Comparison of ENCODE assay signal across 12 cellular contexts in the genomic region with DNA sequence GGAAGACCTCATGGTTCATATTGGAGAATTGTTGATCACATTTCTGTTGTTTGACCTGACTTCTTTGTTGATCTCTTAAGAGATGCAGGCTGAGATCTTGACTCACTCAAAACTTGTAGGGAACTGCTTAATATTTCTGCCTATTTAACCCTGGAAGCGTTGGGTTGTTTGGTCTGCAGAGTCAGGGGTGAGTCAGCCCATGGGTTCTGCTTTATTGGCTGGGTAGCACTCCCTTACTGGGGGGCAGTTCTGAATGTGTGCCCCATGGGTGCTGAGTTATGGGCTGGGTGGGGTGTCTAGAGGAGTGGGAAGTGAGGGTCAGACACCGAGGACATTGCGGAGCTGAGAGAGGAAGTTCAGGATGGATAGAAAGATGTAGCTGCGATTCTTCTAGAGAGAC.
A peak's percentile ranks its signal among the peaks of the same experiment; 100 is the strongest.
DNase-seq lines count a peak whose midpoint lies in the region; ATAC-seq lines count a peak whose summit lies in the region.
"Had no signal": no experiment of that assay in that cellular context is flagged by ENCODE, and none has a peak within 500 bp of the region (broad histone marks: within the 10 kb centered on the region; RNA-seq: fewer than 3 reads in every experiment).

No MANE protein-coding gene starts in this region.

- H3K27me3 ChIP-seq in MG63 (no peaks in the 10 kb centered on the region), esophagus (ENCODE audit: control insufficient read depth in 1 of 2, insufficient read depth in 2 of 2, low read length in 2 of 2) (no peaks in the 10 kb centered on the region)

- H3K9me3 ChIP-seq in MG63 (no peaks in the 10 kb centered on the region), esophagus (ENCODE audit: control insufficient read depth in 2 of 2, insufficient read depth in 1 of 2, low read depth in 1 of 2, low read length in 1 of 2) (no peaks in the 10 kb centered on the region)

- peak overlapping the region; percentile 6 to 53 for H3K27ac ChIP-seq in esophagus (ENCODE audit: low read depth in 2 of 2, low read length in 1 of 2)
- H3K27ac ChIP-seq: C4-2B, SK-N-MC had no signal

- H3K36me3 Mint-ChIP-seq in natural killer cell treated with Interleukin-12 subunit alpha and Interleukin-12 subunit beta and Interleukin-15 and Interleukin-18, amount 100 ng/mL, for 72 hours: no peaks in the 10 kb centered on the region
- H3K36me3 Mint-ChIP-seq in activated naive CD4-positive, alpha-beta T cell treated with anti-CD3 and anti-CD28 coated beads for 36 hours (ENCODE audit: low read depth): peaks cover 5% of the 10 kb centered on the region

- H3K36me3 ChIP-seq in MG63: no peaks in the 10 kb centered on the region
- H3K36me3 ChIP-seq in esophagus (ENCODE audit: control insufficient read depth in 2 of 2, insufficient read depth in 2 of 2, low read length in 1 of 2): no peaks in the 10 kb centered on the region

- intact Hi-C loops in activated naive CD4-positive, alpha-beta T cell treated with anti-CD3 and anti-CD28 coated beads for 36 hours (cut with micrococcal nuclease): no loop called here

- H3K4me1 ChIP-seq in esophagus (ENCODE audit: control insufficient read depth in 2 of 2, insufficient read depth in 2 of 2, low read length in 1 of 2): peaks cover 5 to 6% of the 10 kb centered on the region in 2 donors

- in situ Hi-C loops in ACHN (cut with HindIII; ENCODE audit: low pct_ligation_motif_present, low pct_unique_long_range_greater_than_20kb, low sequenced_read_pairs): no loop called here

- H3K9me3 Mint-ChIP-seq in natural killer cell treated with Interleukin-12 subunit alpha and Interleukin-12 subunit beta and Interleukin-15 and Interleukin-18, amount 100 ng/mL, for 72 hours: no peaks in the 10 kb centered on the region
- no peaks in the 10 kb centered on the region for H3K9me3 Mint-ChIP-seq in activated naive CD4-positive, alpha-beta T cell treated with anti-CD3 and anti-CD28 coated beads for 36 hours

- H3K4me3 ChIP-seq in MG63 (no peak overlapping the region), esophagus (ENCODE audit: low read depth in 1 of 2, low read length in 2 of 2) (no peak overlapping the region)
- H3K4me3 ChIP-seq: SK-N-MC had no signal

- H3K4me1 Mint-ChIP-seq in natural killer cell treated with Interleukin-12 subunit alpha and Interleukin-12 subunit beta and Interleukin-15 and Interleukin-18, amount 100 ng/mL, for 72 hours (ENCODE audit: low read depth in 2 of 2): peaks cover 46 to 55% of the 10 kb centered on the region in 2 donors
- H3K4me1 Mint-ChIP-seq in activated naive CD4-positive, alpha-beta T cell treated with anti-CD3 and anti-CD28 coated beads for 36 hours (ENCODE audit: low read depth): peaks cover 36% of the 10 kb centered on the region

- H3K27me3 Mint-ChIP-seq in natural killer cell treated with Interleukin-12 subunit alpha and Interleukin-12 subunit beta and Interleukin-15 and Interleukin-18, amount 100 ng/mL, for 72 hours: no peaks in the 10 kb centered on the region
- H3K27me3 Mint-ChIP-seq in activated naive CD4-positive, alpha-beta T cell treated with anti-CD3 and anti-CD28 coated beads for 36 hours (ENCODE audit: low read depth): no peaks in the 10 kb centered on the region

- CTCF ChIA-PET in activated naive CD4-positive, alpha-beta T cell treated with anti-CD3 and anti-CD28 coated beads for 36 hours (lab: Charles Lee): interaction anchor here (1.3 kb wide), 1 partner anchor 12 kb away, joined by 5 read pairs; no protein-coding TSS in a partner anchor

- H3K27ac Mint-ChIP-seq in natural killer cell treated with Interleukin-12 subunit alpha and Interleukin-12 subunit beta and Interleukin-15 and Interleukin-18, amount 100 ng/mL, for 72 hours: peak overlapping the region; percentile 25 to 71
- H3K27ac Mint-ChIP-seq in activated naive CD4-positive, alpha-beta T cell treated with anti-CD3 and anti-CD28 coated beads for 36 hours: no peak overlapping the region

- DNase-seq in ACHN: peak; percentile 56
- DNase-seq in MG63: peak; percentile 66
- no peak for DNase-seq in natural killer cell treated with Interleukin-12 subunit alpha and Interleukin-12 subunit beta and Interleukin-15 and Interleukin-18, amount 100 ng/mL, for 72 hours (ENCODE audit: low spot score)
- DNase-seq in DMS53 (lab: John Stamatoyannopoulos, UW): no peak
- no peak for DNase-seq in NCI-H748 treated with DMSO at 0.1 percent for 48 hours (lab: John Stamatoyannopoulos, UW)
- DNase-seq in activated naive CD4-positive, alpha-beta T cell treated with anti-CD3 and anti-CD28 coated beads for 36 hours: no peak
- DNase-seq: NCI-H2107, retina had no signal

- WGBS in esophagus, 2 donors: 77 to 83% methylated on average over 4 of the region's 4 CpGs

- ATAC-seq in natural killer cell treated with Interleukin-12 subunit alpha and Interleukin-12 subunit beta and Interleukin-15 and Interleukin-18, amount 100 ng/mL, for 72 hours: peak in 1 of 2 donors; percentile 28
- no peak for ATAC-seq in HG03025 (IDR thresholded peaks at IDR 0.05; ENCODE audit: low FRiP score, unreplicated experiment)

- peak overlapping the region; percentile 64 for H3K4me3 Mint-ChIP-seq in natural killer cell treated with Interleukin-12 subunit alpha and Interleukin-12 subunit beta and Interleukin-15 and Interleukin-18, amount 100 ng/mL, for 72 hours
- no peak overlapping the region for H3K4me3 Mint-ChIP-seq in activated naive CD4-positive, alpha-beta T cell treated with anti-CD3 and anti-CD28 coated beads for 36 hours

Comparison
In these comparisons a context has a peak if more than half of its experiments do, and no peak if none do; other contexts are left out.
1. DNase-seq: peak in ACHN (single experiment) and MG63 (single experiment); none in natural killer cell treated with Interleukin-12 subunit alpha and Interleukin-12 subunit beta and Interleukin-15 and Interleukin-18, amount 100 ng/mL, for 72 hours (single experiment), DMS53 (single experiment), NCI-H748 treated with DMSO at 0.1 percent for 48 hours (single experiment) and activated naive CD4-positive, alpha-beta T cell treated with anti-CD3 and anti-CD28 coated beads for 36 hours (single experiment).